ENCODE assay signal across 1 cellular context in the genomic region with DNA sequence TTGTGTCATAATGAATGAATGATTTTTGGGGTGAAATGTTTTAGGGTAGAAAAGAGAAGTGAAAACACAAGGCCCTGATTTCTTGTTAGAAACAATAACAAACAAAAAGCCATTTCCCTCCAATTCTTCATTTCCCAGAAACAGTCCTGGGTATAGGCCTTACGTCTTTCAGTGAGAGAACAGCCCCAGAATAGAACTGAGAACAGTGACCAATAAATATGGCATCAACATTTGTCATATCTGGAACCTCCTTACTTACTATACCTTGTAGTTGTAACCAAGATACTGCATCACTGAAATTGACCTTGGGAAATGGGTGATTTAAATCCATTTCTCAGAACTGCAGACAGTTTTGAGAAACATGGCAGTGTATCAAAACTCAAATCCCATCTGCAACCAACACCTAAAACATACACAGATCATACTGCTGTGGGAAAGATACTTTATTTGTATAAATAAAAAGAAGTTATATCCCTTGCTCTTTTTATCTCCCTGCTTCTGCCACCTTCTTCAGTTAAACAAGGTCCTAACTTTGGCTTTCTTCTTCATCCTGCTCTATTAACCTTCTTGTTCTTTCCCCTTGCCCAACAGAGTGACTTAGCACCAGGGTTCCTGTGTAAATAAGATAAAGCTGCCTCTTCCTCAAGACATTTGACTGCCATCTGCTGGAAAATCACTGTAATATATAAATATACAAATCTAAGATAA.
TF ChIP-seq lines count a peak whose summit lies in the region.

No MANE protein-coding gene starts in this region.

TF ChIP-seq in K562, 482 proteins besides CTCF, POLR2A, EP300 and RAD21 (continued from another document and continues in another):
- TF ChIP-seq, protein P1, sequence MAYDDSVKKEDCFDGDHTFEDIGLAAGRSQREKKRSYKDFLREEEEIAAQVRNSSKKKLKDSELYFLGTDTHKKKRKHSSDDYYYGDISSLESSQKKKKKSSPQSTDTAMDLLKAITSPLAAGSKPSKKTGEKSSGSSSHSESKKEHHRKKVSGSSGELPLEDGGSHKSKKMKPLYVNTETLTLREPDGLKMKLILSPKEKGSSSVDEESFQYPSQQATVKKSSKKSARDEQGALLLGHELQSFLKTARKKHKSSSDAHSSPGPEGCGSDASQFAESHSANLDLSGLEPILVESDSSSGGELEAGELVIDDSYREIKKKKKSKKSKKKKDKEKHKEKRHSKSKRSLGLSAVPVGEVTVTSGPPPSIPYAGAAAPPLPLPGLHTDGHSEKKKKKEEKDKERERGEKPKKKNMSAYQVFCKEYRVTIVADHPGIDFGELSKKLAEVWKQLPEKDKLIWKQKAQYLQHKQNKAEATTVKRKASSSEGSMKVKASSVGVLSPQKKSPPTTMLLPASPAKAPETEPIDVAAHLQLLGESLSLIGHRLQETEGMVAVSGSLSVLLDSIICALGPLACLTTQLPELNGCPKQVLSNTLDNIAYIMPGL (CRISPR knock-in tag; IDR thresholded peaks at IDR 0.05): no peak
- no peak for TF ChIP-seq ZNF224 (CRISPR knock-in tag; IDR thresholded peaks at IDR 0.05)
- TF ChIP-seq, protein P2, sequence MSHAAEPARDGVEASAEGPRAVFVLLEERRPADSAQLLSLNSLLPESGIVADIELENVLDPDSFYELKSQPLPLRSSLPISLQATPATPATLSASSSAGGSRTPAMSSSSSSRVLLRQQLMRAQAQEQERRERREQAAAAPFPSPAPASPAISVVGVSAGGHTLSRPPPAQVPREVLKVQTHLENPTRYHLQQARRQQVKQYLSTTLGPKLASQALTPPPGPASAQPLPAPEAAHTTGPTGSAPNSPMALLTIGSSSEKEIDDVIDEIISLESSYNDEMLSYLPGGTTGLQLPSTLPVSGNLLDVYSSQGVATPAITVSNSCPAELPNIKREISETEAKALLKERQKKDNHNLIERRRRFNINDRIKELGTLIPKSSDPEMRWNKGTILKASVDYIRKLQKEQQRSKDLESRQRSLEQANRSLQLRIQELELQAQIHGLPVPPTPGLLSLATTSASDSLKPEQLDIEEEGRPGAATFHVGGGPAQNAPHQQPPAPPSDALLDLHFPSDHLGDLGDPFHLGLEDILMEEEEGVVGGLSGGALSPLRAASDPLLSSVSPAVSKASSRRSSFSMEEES (CRISPR knock-in tag; IDR thresholded peaks at IDR 0.05): no peak
- TF ChIP-seq NFE2L1 (tag; IDR thresholded peaks at IDR 0.05; ENCODE audit: borderline replicate concordance, low read depth): 0 out of 2 replicates have a peak, but pooled peaks have one; percentile 17
- no peak for TF ChIP-seq NUFIP1 (IDR thresholded peaks at IDR 0.05; ENCODE audit: partially characterized antibody)
- no peak for TF ChIP-seq MCM3 (IDR thresholded peaks at IDR 0.05)
- TF ChIP-seq NELFE (IDR thresholded peaks at IDR 0.05; ENCODE audit: insufficient read depth, insufficient read length): no peak
- TF ChIP-seq MIER1 (IDR thresholded peaks at IDR 0.05; ENCODE audit: low read depth): no peak
- peak; percentile 90 for TF ChIP-seq FOXM1 (IDR thresholded peaks at IDR 0.05; ENCODE audit: low read depth)
- TF ChIP-seq FOXM1 (CRISPR knock-in tag; IDR thresholded peaks at IDR 0.05; ENCODE audit: low read depth): no peak
- TF ChIP-seq PCBP1 (IDR thresholded peaks at IDR 0.05; ENCODE audit: low read depth, low read length, poor library complexity, severe bottlenecking): no peak
- TF ChIP-seq TBL1XR1 (IDR thresholded peaks at IDR 0.05; ENCODE audit: low read length in 2 of 2): peak; percentile 76 to 90; a peak in 3 of 4 replicates
- TF ChIP-seq SUPT5H (IDR thresholded peaks at IDR 0.05): no peak
- no peak for TF ChIP-seq SREBF1 (IDR thresholded peaks at IDR 0.05; ENCODE audit: borderline replicate concordance, low read depth, low read length)
- no peak for TF ChIP-seq FUS (optimal IDR thresholded peaks at IDR 0.05; ENCODE audit: low read depth, low read length)
- TF ChIP-seq SMARCA4 (IDR thresholded peaks at IDR 0.05): peak; percentile 99
- TF ChIP-seq ZNF324 (CRISPR knock-in tag; IDR thresholded peaks at IDR 0.05): no peak
- no peak for TF ChIP-seq ZNF347 (CRISPR knock-in tag; IDR thresholded peaks at IDR 0.05; ENCODE audit: low read depth)
- TF ChIP-seq FOXJ2 (tag; IDR thresholded peaks at IDR 0.05): no peak
- TF ChIP-seq ZKSCAN8 (CRISPR knock-in tag; IDR thresholded peaks at IDR 0.05): no peak
- TF ChIP-seq IRF2 (CRISPR knock-in tag; IDR thresholded peaks at IDR 0.05): no peak
- TF ChIP-seq RBM22 (IDR thresholded peaks at IDR 0.05; ENCODE audit: low read depth, low read length, poor library complexity, severe bottlenecking): no peak
- TF ChIP-seq, protein P3, sequence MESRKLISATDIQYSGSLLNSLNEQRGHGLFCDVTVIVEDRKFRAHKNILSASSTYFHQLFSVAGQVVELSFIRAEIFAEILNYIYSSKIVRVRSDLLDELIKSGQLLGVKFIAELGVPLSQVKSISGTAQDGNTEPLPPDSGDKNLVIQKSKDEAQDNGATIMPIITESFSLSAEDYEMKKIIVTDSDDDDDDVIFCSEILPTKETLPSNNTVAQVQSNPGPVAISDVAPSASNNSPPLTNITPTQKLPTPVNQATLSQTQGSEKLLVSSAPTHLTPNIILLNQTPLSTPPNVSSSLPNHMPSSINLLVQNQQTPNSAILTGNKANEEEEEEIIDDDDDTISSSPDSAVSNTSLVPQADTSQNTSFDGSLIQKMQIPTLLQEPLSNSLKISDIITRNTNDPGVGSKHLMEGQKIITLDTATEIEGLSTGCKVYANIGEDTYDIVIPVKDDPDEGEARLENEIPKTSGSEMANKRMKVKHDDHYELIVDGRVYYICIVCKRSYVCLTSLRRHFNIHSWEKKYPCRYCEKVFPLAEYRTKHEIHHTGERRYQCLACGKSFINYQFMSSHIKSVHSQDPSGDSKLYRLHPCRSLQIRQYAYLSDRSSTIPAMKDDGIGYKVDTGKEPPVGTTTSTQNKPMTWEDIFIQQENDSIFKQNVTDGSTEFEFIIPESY (CRISPR knock-in tag; IDR thresholded peaks at IDR 0.05): peak; percentile 53; the same call in 1 of the 2 replicates
- no peak for TF ChIP-seq ZFX (CRISPR knock-in tag; IDR thresholded peaks at IDR 0.05)
- no peak for TF ChIP-seq ZBTB12 (CRISPR knock-in tag; IDR thresholded peaks at IDR 0.05)
- no peak for TF ChIP-seq TAF15 (IDR thresholded peaks at IDR 0.05; ENCODE audit: low read depth, low read length)
- TF ChIP-seq ETS1 (conservative IDR thresholded peaks at IDR 0.05; ENCODE audit: control insufficient read depth, low read depth, low read length): no peak
- no peak for TF ChIP-seq RBM25 (IDR thresholded peaks at IDR 0.05; ENCODE audit: low read depth, low read length, severe bottlenecking)
- no peak for TF ChIP-seq RFX7 (CRISPR knock-in tag; IDR thresholded peaks at IDR 0.05)
- TF ChIP-seq, protein P4, sequence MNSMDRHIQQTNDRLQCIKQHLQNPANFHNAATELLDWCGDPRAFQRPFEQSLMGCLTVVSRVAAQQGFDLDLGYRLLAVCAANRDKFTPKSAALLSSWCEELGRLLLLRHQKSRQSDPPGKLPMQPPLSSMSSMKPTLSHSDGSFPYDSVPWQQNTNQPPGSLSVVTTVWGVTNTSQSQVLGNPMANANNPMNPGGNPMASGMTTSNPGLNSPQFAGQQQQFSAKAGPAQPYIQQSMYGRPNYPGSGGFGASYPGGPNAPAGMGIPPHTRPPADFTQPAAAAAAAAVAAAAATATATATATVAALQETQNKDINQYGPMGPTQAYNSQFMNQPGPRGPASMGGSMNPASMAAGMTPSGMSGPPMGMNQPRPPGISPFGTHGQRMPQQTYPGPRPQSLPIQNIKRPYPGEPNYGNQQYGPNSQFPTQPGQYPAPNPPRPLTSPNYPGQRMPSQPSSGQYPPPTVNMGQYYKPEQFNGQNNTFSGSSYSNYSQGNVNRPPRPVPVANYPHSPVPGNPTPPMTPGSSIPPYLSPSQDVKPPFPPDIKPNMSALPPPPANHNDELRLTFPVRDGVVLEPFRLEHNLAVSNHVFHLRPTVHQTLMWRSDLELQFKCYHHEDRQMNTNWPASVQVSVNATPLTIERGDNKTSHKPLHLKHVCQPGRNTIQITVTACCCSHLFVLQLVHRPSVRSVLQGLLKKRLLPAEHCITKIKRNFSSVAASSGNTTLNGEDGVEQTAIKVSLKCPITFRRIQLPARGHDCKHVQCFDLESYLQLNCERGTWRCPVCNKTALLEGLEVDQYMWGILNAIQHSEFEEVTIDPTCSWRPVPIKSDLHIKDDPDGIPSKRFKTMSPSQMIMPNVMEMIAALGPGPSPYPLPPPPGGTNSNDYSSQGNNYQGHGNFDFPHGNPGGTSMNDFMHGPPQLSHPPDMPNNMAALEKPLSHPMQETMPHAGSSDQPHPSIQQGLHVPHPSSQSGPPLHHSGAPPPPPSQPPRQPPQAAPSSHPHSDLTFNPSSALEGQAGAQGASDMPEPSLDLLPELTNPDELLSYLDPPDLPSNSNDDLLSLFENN (IDR thresholded peaks at IDR 0.05; ENCODE audit: low read depth in 2 of 2, low read length in 2 of 2): peak in 1 of 2 experiments; percentile 92; a peak in 2 of 4 replicates
- TF ChIP-seq MCM2 (IDR thresholded peaks at IDR 0.05; ENCODE audit: low read depth): no peak
- TF ChIP-seq SIX5 (IDR thresholded peaks at IDR 0.05; ENCODE audit: borderline replicate concordance in 1 of 2, insufficient read depth in 1 of 2, low read depth in 1 of 2, low read length in 2 of 2): no peak
- no peak for TF ChIP-seq NR2C2 (CRISPR knock-in tag; IDR thresholded peaks at IDR 0.05)
- TF ChIP-seq NR2C2 (tag; IDR thresholded peaks at IDR 0.05): no peak
- TF ChIP-seq, protein P5, sequence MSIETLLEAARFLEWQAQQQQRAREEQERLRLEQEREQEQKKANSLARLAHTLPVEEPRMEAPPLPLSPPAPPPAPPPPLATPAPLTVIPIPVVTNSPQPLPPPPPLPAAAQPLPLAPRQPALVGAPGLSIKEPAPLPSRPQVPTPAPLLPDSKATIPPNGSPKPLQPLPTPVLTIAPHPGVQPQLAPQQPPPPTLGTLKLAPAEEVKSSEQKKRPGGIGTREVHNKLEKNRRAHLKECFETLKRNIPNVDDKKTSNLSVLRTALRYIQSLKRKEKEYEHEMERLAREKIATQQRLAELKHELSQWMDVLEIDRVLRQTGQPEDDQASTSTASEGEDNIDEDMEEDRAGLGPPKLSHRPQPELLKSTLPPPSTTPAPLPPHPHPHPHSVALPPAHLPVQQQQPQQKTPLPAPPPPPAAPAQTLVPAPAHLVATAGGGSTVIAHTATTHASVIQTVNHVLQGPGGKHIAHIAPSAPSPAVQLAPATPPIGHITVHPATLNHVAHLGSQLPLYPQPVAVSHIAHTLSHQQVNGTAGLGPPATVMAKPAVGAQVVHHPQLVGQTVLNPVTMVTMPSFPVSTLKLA (conservative IDR thresholded peaks at IDR 0.05): peak; percentile 25 to 56; a peak in 2 of 4 replicates
- TF ChIP-seq SMC3 (conservative IDR thresholded peaks at IDR 0.05; ENCODE audit: insufficient read depth, low read depth, low read length): peak; percentile 82
- TF ChIP-seq ILF3 (IDR thresholded peaks at IDR 0.05; ENCODE audit: borderline replicate concordance): no peak
- TF ChIP-seq SPI1 (IDR thresholded peaks at IDR 0.05; ENCODE audit: borderline replicate concordance, low read depth, low read length): peak; percentile 37; the same call in 1 of the 2 replicates
- no peak for TF ChIP-seq MBD1 (CRISPR knock-in tag; IDR thresholded peaks at IDR 0.05)
- no peak for TF ChIP-seq WHSC1 (IDR thresholded peaks at IDR 0.05; ENCODE audit: low read length)
- no peak for TF ChIP-seq TSC22D4 (tag; IDR thresholded peaks at IDR 0.05)
- no peak for TF ChIP-seq ASH1L (IDR thresholded peaks at IDR 0.05; ENCODE audit: borderline replicate concordance, low read depth, partially characterized antibody)
- no peak for TF ChIP-seq KLF13 (tag; IDR thresholded peaks at IDR 0.05; ENCODE audit: borderline replicate concordance, low read depth)
- TF ChIP-seq HNRNPL (IDR thresholded peaks at IDR 0.05; ENCODE audit: low read depth, low read length): no peak
- TF ChIP-seq ZNF232 (CRISPR knock-in tag; IDR thresholded peaks at IDR 0.05): no peak
- TF ChIP-seq GTF2E2 (tag; IDR thresholded peaks at IDR 0.05): no peak
- TF ChIP-seq POLR2B (IDR thresholded peaks at IDR 0.05; ENCODE audit: low read depth, partially characterized antibody): no peak
- TF ChIP-seq CCAR2 (IDR thresholded peaks at IDR 0.05; ENCODE audit: low read depth, low read length): no peak
